ENCODE assay signal across 10 cellular contexts in the genomic region with DNA sequence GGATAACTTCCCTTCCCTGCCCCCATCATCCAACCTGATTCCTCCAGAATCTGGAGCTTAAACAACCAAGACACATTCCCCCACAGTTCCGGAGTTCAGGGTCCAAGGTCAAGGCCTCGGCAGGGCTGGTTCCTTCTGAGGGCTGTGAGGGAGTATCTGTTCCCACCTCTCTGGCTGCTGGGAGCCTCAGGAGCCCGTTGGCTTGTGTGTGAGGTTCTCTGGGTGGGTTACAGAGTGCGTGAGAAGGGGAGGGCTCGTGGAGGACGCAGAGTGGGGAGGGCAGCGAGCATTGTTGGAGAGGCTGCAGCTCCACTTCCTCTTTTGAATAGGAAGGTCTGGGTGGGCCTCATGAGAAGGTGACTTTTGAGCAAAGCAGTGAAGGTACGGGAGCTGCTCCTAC. TPM values are rescaled to one million over a fixed set of nuclear protein-coding genes. Genes with fewer than 3 reads are reported as not detected.
A peak's percentile ranks its signal among the peaks of the same experiment; 100 is the strongest.
DNase-seq lines count a peak whose midpoint lies in the region; ATAC-seq, FAIRE-seq and TF ChIP-seq lines count a peak whose summit lies in the region.
"Had no signal": no experiment of that assay in that cellular context is flagged by ENCODE, and none has a peak within 500 bp of the region (broad histone marks: within the 10 kb centered on the region; RNA-seq: fewer than 3 reads in every experiment).

No MANE protein-coding gene starts in this region.

- in situ Hi-C loops in HAP-1 (cut with MboI; ENCODE audit: low sequenced_read_pairs) = no loop called here

- H3K4me3 Mint-ChIP-seq in dendritic cell treated with granulocyte-macrophage colony-stimulating factor and Interleukin-4, amounts not matched to agents 40 ng/mL and 50 ng/mL, for 4 days = no peak overlapping the region
- no peak overlapping the region for H3K4me3 Mint-ChIP-seq in progenitor cell of endocrine pancreas (ENCODE audit: low read depth)

- peaks cover 15% of the 10 kb centered on the region for H3K4me1 Mint-ChIP-seq in dendritic cell treated with granulocyte-macrophage colony-stimulating factor and Interleukin-4, amounts not matched to agents 40 ng/mL and 50 ng/mL, for 4 days (ENCODE audit: low read depth)
- H3K4me1 Mint-ChIP-seq in progenitor cell of endocrine pancreas (ENCODE audit: low read depth) = peaks cover 8% of the 10 kb centered on the region

- no peaks in the 10 kb centered on the region; the same call in 1 of the 2 replicates for H3K9me3 ChIP-seq in HAP-1

- no peaks in the 10 kb centered on the region for H3K27me3 Mint-ChIP-seq in dendritic cell treated with granulocyte-macrophage colony-stimulating factor and Interleukin-4, amounts not matched to agents 40 ng/mL and 50 ng/mL, for 4 days
- peaks cover 5% of the 10 kb centered on the region for H3K27me3 Mint-ChIP-seq in progenitor cell of endocrine pancreas

- TF ChIP-seq CTCF in progenitor cell of endocrine pancreas (IDR thresholded peaks at IDR 0.05; ENCODE audit: unreplicated experiment) = no peak

- H3K36me3 ChIP-seq in HAP-1 (replicated peaks) = peaks cover 4% of the 10 kb centered on the region; the same call in 1 of the 2 replicates

- H3K9me3 Mint-ChIP-seq in dendritic cell treated with granulocyte-macrophage colony-stimulating factor and Interleukin-4, amounts not matched to agents 40 ng/mL and 50 ng/mL, for 4 days = no peaks in the 10 kb centered on the region
- H3K9me3 Mint-ChIP-seq in progenitor cell of endocrine pancreas (ENCODE audit: low read depth) = no peaks in the 10 kb centered on the region

- no peak overlapping the region for H3K4me3 ChIP-seq in HAP-1
- H3K4me3 ChIP-seq: skin epidermis had no signal

- H3K27ac Mint-ChIP-seq in dendritic cell treated with granulocyte-macrophage colony-stimulating factor and Interleukin-4, amounts not matched to agents 40 ng/mL and 50 ng/mL, for 4 days = peak overlapping the region; percentile 2
- H3K27ac Mint-ChIP-seq in progenitor cell of endocrine pancreas = peak overlapping the region; percentile 27

- FAIRE-seq in GM19239 (lab: Jason Lieb, UNC) = peak; percentile 68

- no peaks in the 10 kb centered on the region for H3K36me3 Mint-ChIP-seq in dendritic cell treated with granulocyte-macrophage colony-stimulating factor and Interleukin-4, amounts not matched to agents 40 ng/mL and 50 ng/mL, for 4 days (ENCODE audit: low read depth)
- peaks cover 3% of the 10 kb centered on the region for H3K36me3 Mint-ChIP-seq in progenitor cell of endocrine pancreas (ENCODE audit: insufficient read depth)

- intact Hi-C loops in dendritic cell treated with granulocyte-macrophage colony-stimulating factor and Interleukin-4, amounts not matched to agents 40 ng/mL and 50 ng/mL, for 4 days (cut with micrococcal nuclease) = no loop called here

- no peaks in the 10 kb centered on the region for H3K27me3 ChIP-seq in HAP-1 (ENCODE audit: low read depth)

- H3K4me1 ChIP-seq in HAP-1 = no peaks in the 10 kb centered on the region

- no peak for ATAC-seq in GM19395 (IDR thresholded peaks at IDR 0.05; ENCODE audit: unreplicated experiment)

- DNase-seq in GM19239 (ENCODE audit: insufficient read length, low spot score) = no peak
- peak; percentile 80 to 82 for DNase-seq in NOMO-1 (lab: John Stamatoyannopoulos, UW; ENCODE audit: unreplicated experiment in 2 of 2)
- DNase-seq in progenitor cell of endocrine pancreas (ENCODE audit: low spot score, unreplicated experiment) = no peak
- DNase-seq in HAP-1 (ENCODE audit: low spot score in 2 of 2) = no peak
- DNase-seq in NCI-H2029 treated with DMSO at 0.1 percent for 48 hours (lab: John Stamatoyannopoulos, UW) = no peak
- DNase-seq: NCI-H1694, T-helper 9 cell had no signal

RNA-seq across cellular contexts. Expression of a gene that starts 8.5 kb away (rescaled TPM):
- total RNA-seq in progenitor cell of endocrine pancreas = 0.69 and 1.0 TPM in 2 replicates

RNA-seq across cellular contexts. Expression of a gene that starts 42.7 kb away (rescaled TPM):
- total RNA-seq in progenitor cell of endocrine pancreas = 58.3 and 59.1 TPM in 2 replicates

RNA-seq across cellular contexts. Expression of a gene that starts 52.4 kb away (rescaled TPM):
- total RNA-seq in progenitor cell of endocrine pancreas = 77.5 and 82.4 TPM in 2 replicates

Comparison
In these comparisons a context has a peak if more than half of its experiments do, and no peak if none do; other contexts are left out.
1. DNase-seq: peak in NOMO-1 (2 of 2); none in GM19239 (single experiment), progenitor cell of endocrine pancreas (single experiment), HAP-1 (0 of 2) and NCI-H2029 treated with DMSO at 0.1 percent for 48 hours (single experiment).